20 cellular contexts compared by ENCODE assay signal in genomic region chr11:76603202-76603601, GRCh38.
A peak's percentile ranks its signal among the peaks of the same experiment; 100 is the strongest.
DNase-seq lines count a peak whose midpoint lies in the region; ATAC-seq and TF ChIP-seq lines count a peak whose summit lies in the region.
"Had no signal": no experiment of that assay in that cellular context is flagged by ENCODE, and none has a peak within 500 bp of the region (broad histone marks: within the 10 kb centered on the region; RNA-seq: fewer than 3 reads in every experiment).

No MANE protein-coding gene starts in this region.

- no peaks in the 10 kb centered on the region for H3K27me3 ChIP-seq in left ventricle myocardium inferior (ENCODE audit: low read depth)
- no peaks in the 10 kb centered on the region for H3K27me3 ChIP-seq in psoas muscle (ENCODE audit: insufficient read depth in 3 of 3, low read length in 2 of 3)
- no peaks in the 10 kb centered on the region for H3K27me3 ChIP-seq in uterus
- H3K27me3 ChIP-seq: thyroid gland had no signal

- H3K4me3 ChIP-seq in left ventricle myocardium inferior (no peak overlapping the region), psoas muscle (no peak overlapping the region), uterus (no peak overlapping the region)
- H3K4me3 ChIP-seq: GM23248, thyroid gland had no signal

- intact Hi-C loops in left ventricle myocardium inferior (cut with micrococcal nuclease) (no loop called here), psoas muscle (cut with DNase I) (no loop called here), uterus (cut with DNase I; ENCODE audit: low total_unique reads) (no loop called here)

- ATAC-seq in psoas muscle (no peak), HG02852 (IDR thresholded peaks at IDR 0.05; ENCODE audit: unreplicated experiment) (no peak)
- ATAC-seq: natural killer cell treated with Interleukin-12 subunit alpha and Interleukin-12 subunit beta and Interleukin-15 and Interleukin-18, amount 100 ng/mL, for 72 hours had no signal

- peak; percentile 41 for DNase-seq in activated CD8-positive, alpha-beta memory T cell treated with anti-CD3 and anti-CD28 coated beads for 24 hours
- DNase-seq in activated CD8-positive, alpha-beta memory T cell treated with anti-CD3 and anti-CD28 coated beads, Interleukin-2, amount 50 U/mL, for 48 hours, result no peak
- DNase-seq in left ventricle myocardium inferior (no peak), psoas muscle (no peak), uterus (no peak), DMS79 (lab: John Stamatoyannopoulos, UW) (no peak)
- DNase-seq in effector CD4-positive, alpha-beta T cell, result no peak
- DNase-seq: activated CD4-positive, alpha-beta T cell treated with anti-CD3 and anti-CD28 coated beads, Interleukin-2, amount 50 U/mL, for 4 hours; activated naive CD4-positive, alpha-beta T cell treated with anti-CD3 and anti-CD28 coated beads for 36 hours; activated T-cell treated with anti-CD3 and anti-CD28 coated beads, Interleukin-2, amount 50 U/mL, for 1 hour; Calu3; GM23248; hypothalamus; Karpas-422; NCI-H1105; NCI-H2107; NCI-H526; thyroid gland had no signal

- H3K36me3 ChIP-seq in left ventricle myocardium inferior, result no peaks in the 10 kb centered on the region
- H3K36me3 ChIP-seq in psoas muscle (ENCODE audit: insufficient read depth in 1 of 2, low read depth in 1 of 2), result no peaks in the 10 kb centered on the region
- H3K36me3 ChIP-seq in uterus, result no peaks in the 10 kb centered on the region
- H3K36me3 ChIP-seq: thyroid gland had no signal

- TF ChIP-seq CTCF in left ventricle myocardium inferior (IDR thresholded peaks at IDR 0.05; ENCODE audit: borderline replicate concordance) (no peak), psoas muscle (IDR thresholded peaks at IDR 0.05) (no peak), uterus (IDR thresholded peaks at IDR 0.05) (no peak)

- no peaks in the 10 kb centered on the region for H3K9me3 ChIP-seq in left ventricle myocardium inferior (replicated peaks)
- H3K9me3 ChIP-seq in psoas muscle, result no peaks in the 10 kb centered on the region
- no peaks in the 10 kb centered on the region for H3K9me3 ChIP-seq in uterus
- H3K9me3 ChIP-seq: thyroid gland had no signal

- H3K4me1 ChIP-seq in left ventricle myocardium inferior (peaks cover 70% of the 10 kb centered on the region), psoas muscle (no peaks in the 10 kb centered on the region), uterus (peaks cover 0 to 10% of the 10 kb centered on the region in 2 donors)

- H3K27ac ChIP-seq in left ventricle myocardium inferior (replicated peaks) (peak overlapping the region; percentile 83), psoas muscle (peak overlapping the region; percentile 23), uterus (peak overlapping the region; percentile 52 to 88)
- H3K27ac ChIP-seq: GM23248 had no signal

- TF ChIP-seq POLR2A in uterus (IDR thresholded peaks at IDR 0.05), result no peak

- WGBS in psoas muscle, 3 donors, result 90 to 96% (median 95%) methylated on average over 4 of the region's 4 CpGs

Comparison
In these comparisons a context has a peak if more than half of its experiments do, and no peak if none do; other contexts are left out.
1. H3K27ac ChIP-seq: peak in every context shown above with its lines; median percentile 83 in left ventricle myocardium inferior; 70 in uterus; 23 in psoas muscle.